In genomic region chr1:173715538-173715844, GRCh38 we compare ENCODE assay signal across 8 cellular contexts.
A peak's percentile ranks its signal among the peaks of the same experiment; 100 is the strongest.
DNase-seq lines count a peak whose midpoint lies in the region; ATAC-seq and TF ChIP-seq lines count a peak whose summit lies in the region.

No MANE protein-coding gene starts in this region.

- intact Hi-C loops in head of caudate nucleus (cut with DNase I) = no loop called here

- ATAC-seq in GM21576 (IDR thresholded peaks at IDR 0.05; ENCODE audit: unreplicated experiment) = no peak

- H3K27ac ChIP-seq in HUES48 (ENCODE audit: low read depth, low read length) (no peak overlapping the region), muscle layer of colon (ENCODE audit: low read depth, low read length) (peak overlapping the region; percentile 92)

- H3K9ac ChIP-seq in HUES48 (ENCODE audit: low read depth, low read length) (peak overlapping the region; percentile 41), muscle layer of colon (ENCODE audit: low read length) (peak overlapping the region; percentile 95)

- H3K4me1 ChIP-seq in HUES48 (ENCODE audit: control insufficient read depth, insufficient read depth, low read length) (peaks cover 10% of the 10 kb centered on the region; the same call in 1 of the 2 replicates), muscle layer of colon (ENCODE audit: insufficient read depth, low read length) (peaks cover 13% of the 10 kb centered on the region)

- no peak for TF ChIP-seq CTCF in AG09309 (IDR thresholded peaks at IDR 0.05; ENCODE audit: control insufficient read depth, insufficient read depth, low read depth, low read length, missing control alignments)
- TF ChIP-seq CTCF in cardiac fibroblast (IDR thresholded peaks at IDR 0.05; ENCODE audit: low read depth, low read length) = no peak

- H3K4me3 ChIP-seq in AG09309 (ENCODE audit: control insufficient read depth, low read depth, low read length) = peak overlapping the region; percentile 82
- peak overlapping the region; percentile 91 for H3K4me3 ChIP-seq in HUES48 (ENCODE audit: low read depth, low read length)
- peak overlapping the region; percentile 81 to 85 for H3K4me3 ChIP-seq in cardiac fibroblast (replicated peaks in 1 of 2; ENCODE audit: low read depth in 2 of 2, low read length in 2 of 2)
- H3K4me3 ChIP-seq in muscle layer of colon (ENCODE audit: low read depth in 1 of 2, low read length in 2 of 2) = peak overlapping the region; percentile 85 to 93

- H3K27me3 ChIP-seq in HUES48 (ENCODE audit: control insufficient read depth, insufficient read depth, low read length) (peaks cover 28% of the 10 kb centered on the region), muscle layer of colon (ENCODE audit: control insufficient read depth in 1 of 2, insufficient read depth in 2 of 2, low read length in 2 of 2) (no peaks in the 10 kb centered on the region)

- H3K9me3 ChIP-seq in HUES48 (ENCODE audit: control insufficient read depth, insufficient read depth, low read length) (no peaks in the 10 kb centered on the region), muscle layer of colon (ENCODE audit: low read length) (no peaks in the 10 kb centered on the region)

- no peak for DNase-seq in AG09309 (ENCODE audit: low read depth)
- DNase-seq in cardiac fibroblast (ENCODE audit: low read depth in 2 of 2) = no peak
- DNase-seq in head of caudate nucleus = no peak
- DNase-seq in DMS79 (lab: John Stamatoyannopoulos, UW) = no peak
- no peak for DNase-seq in activated CD8-positive, alpha-beta memory T cell treated with anti-CD3 and anti-CD28 coated beads, Interleukin-2, amount 50 U/mL, for 48 hours

- H3K36me3 ChIP-seq in HUES48 (ENCODE audit: control insufficient read depth, insufficient read depth, low read length) = no peaks in the 10 kb centered on the region
- peaks cover 4% of the 10 kb centered on the region for H3K36me3 ChIP-seq in muscle layer of colon (ENCODE audit: insufficient read depth, low read length)
